3 cellular contexts compared by ENCODE assay signal in the genomic region with DNA sequence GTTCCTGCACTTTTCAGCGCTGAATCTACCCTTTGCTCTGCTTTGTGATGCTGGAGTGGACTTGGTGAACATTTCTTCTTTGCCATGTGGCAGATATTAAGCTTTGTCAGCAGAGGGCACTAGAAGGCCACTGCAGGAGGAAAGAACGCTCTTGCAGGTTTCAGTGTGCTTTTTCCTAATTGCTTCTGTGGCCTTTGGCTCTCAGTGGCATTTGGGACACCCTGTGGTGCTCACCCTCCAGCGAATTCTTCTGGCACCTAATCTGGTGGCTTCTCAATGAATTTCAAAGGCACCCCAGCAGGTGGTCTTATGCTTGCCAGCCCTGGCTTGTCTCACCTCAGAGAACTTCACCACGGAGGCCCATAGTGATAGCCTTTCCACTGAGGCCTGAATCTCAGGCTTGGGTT.
TF ChIP-seq lines count a peak whose summit lies in the region.

No MANE protein-coding gene starts in this region.

TF ChIP-seq in A549, 52 proteins besides CTCF, POLR2A, EP300 and RAD21 (continued from another document):
- no peak for TF ChIP-seq USF2 (IDR thresholded peaks at IDR 0.05)
- TF ChIP-seq SMC3 (IDR thresholded peaks at IDR 0.05), result peak; percentile 44; the same call in 2 of the 3 replicates
- TF ChIP-seq, protein P1, sequence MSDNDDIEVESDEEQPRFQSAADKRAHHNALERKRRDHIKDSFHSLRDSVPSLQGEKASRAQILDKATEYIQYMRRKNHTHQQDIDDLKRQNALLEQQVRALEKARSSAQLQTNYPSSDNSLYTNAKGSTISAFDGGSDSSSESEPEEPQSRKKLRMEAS (IDR thresholded peaks at IDR 0.05), result 0 out of 2 replicates have a peak, but pooled peaks have one; percentile 32
TF ChIP-seq in A549: peak in this region for 3.

TF ChIP-seq in endothelial cell of umbilical vein, 7 proteins besides CTCF, POLR2A, EP300 and RAD21 (continued from another document):
- TF ChIP-seq POLR2AphosphoS5 (IDR thresholded peaks at IDR 0.05; ENCODE audit: insufficient read depth, low read depth, low read length), result no peak

TF ChIP-seq in neural cell, 6 proteins besides CTCF, POLR2A, EP300 and RAD21 (continued from another document):
- TF ChIP-seq, protein P2, sequence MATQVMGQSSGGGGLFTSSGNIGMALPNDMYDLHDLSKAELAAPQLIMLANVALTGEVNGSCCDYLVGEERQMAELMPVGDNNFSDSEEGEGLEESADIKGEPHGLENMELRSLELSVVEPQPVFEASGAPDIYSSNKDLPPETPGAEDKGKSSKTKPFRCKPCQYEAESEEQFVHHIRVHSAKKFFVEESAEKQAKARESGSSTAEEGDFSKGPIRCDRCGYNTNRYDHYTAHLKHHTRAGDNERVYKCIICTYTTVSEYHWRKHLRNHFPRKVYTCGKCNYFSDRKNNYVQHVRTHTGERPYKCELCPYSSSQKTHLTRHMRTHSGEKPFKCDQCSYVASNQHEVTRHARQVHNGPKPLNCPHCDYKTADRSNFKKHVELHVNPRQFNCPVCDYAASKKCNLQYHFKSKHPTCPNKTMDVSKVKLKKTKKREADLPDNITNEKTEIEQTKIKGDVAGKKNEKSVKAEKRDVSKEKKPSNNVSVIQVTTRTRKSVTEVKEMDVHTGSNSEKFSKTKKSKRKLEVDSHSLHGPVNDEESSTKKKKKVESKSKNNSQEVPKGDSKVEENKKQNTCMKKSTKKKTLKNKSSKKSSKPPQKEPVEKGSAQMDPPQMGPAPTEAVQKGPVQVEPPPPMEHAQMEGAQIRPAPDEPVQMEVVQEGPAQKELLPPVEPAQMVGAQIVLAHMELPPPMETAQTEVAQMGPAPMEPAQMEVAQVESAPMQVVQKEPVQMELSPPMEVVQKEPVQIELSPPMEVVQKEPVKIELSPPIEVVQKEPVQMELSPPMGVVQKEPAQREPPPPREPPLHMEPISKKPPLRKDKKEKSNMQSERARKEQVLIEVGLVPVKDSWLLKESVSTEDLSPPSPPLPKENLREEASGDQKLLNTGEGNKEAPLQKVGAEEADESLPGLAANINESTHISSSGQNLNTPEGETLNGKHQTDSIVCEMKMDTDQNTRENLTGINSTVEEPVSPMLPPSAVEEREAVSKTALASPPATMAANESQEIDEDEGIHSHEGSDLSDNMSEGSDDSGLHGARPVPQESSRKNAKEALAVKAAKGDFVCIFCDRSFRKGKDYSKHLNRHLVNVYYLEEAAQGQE (IDR thresholded peaks at IDR 0.05; ENCODE audit: borderline replicate concordance), result no peak
TF ChIP-seq in neural cell: peak in this region for 1.
